1 cellular context compared by ENCODE assay signal in genomic region chr16:47143329-47143676, GRCh38.
TF ChIP-seq lines count a peak whose summit lies in the region.

No MANE protein-coding gene starts in this region.

TF ChIP-seq in SK-N-SH, 30 proteins besides CTCF, POLR2A, EP300 and RAD21 (continued from another document):
- peak; percentile 52; the same call in 1 of the 2 replicates for TF ChIP-seq MXI1 (IDR thresholded peaks at IDR 0.05; ENCODE audit: low read depth, low read length)
- peak; percentile 59 for TF ChIP-seq SMC3 (IDR thresholded peaks at IDR 0.05; ENCODE audit: low read depth, low read length)
- TF ChIP-seq, protein P1, sequence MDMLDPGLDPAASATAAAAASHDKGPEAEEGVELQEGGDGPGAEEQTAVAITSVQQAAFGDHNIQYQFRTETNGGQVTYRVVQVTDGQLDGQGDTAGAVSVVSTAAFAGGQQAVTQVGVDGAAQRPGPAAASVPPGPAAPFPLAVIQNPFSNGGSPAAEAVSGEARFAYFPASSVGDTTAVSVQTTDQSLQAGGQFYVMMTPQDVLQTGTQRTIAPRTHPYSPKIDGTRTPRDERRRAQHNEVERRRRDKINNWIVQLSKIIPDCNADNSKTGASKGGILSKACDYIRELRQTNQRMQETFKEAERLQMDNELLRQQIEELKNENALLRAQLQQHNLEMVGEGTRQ (IDR thresholded peaks at IDR 0.05; ENCODE audit: borderline replicate concordance, low read depth, low read length), result no peak
- TF ChIP-seq GABPA (IDR thresholded peaks at IDR 0.05; ENCODE audit: low read depth), result no peak
- no peak for TF ChIP-seq ZBTB33 (IDR thresholded peaks at IDR 0.05; ENCODE audit: borderline replicate concordance, low read depth)
- no peak for TF ChIP-seq RXRA (IDR thresholded peaks at IDR 0.05; ENCODE audit: borderline replicate concordance, low read depth)
- TF ChIP-seq CHD2 (IDR thresholded peaks at IDR 0.05; ENCODE audit: low read length, partially characterized antibody), result no peak
- TF ChIP-seq FOSL2 (IDR thresholded peaks at IDR 0.05; ENCODE audit: borderline replicate concordance, low read depth), result no peak
- no peak for TF ChIP-seq POLR2AphosphoS5 (IDR thresholded peaks at IDR 0.05; ENCODE audit: low read depth, low read length)
- no peak; the same call in 1 of the 2 replicates for TF ChIP-seq MAX (IDR thresholded peaks at IDR 0.05; ENCODE audit: low read depth)
- TF ChIP-seq, protein P2, sequence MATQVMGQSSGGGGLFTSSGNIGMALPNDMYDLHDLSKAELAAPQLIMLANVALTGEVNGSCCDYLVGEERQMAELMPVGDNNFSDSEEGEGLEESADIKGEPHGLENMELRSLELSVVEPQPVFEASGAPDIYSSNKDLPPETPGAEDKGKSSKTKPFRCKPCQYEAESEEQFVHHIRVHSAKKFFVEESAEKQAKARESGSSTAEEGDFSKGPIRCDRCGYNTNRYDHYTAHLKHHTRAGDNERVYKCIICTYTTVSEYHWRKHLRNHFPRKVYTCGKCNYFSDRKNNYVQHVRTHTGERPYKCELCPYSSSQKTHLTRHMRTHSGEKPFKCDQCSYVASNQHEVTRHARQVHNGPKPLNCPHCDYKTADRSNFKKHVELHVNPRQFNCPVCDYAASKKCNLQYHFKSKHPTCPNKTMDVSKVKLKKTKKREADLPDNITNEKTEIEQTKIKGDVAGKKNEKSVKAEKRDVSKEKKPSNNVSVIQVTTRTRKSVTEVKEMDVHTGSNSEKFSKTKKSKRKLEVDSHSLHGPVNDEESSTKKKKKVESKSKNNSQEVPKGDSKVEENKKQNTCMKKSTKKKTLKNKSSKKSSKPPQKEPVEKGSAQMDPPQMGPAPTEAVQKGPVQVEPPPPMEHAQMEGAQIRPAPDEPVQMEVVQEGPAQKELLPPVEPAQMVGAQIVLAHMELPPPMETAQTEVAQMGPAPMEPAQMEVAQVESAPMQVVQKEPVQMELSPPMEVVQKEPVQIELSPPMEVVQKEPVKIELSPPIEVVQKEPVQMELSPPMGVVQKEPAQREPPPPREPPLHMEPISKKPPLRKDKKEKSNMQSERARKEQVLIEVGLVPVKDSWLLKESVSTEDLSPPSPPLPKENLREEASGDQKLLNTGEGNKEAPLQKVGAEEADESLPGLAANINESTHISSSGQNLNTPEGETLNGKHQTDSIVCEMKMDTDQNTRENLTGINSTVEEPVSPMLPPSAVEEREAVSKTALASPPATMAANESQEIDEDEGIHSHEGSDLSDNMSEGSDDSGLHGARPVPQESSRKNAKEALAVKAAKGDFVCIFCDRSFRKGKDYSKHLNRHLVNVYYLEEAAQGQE (IDR thresholded peaks at IDR 0.05; ENCODE audit: low read depth, low read length), result no peak
- TF ChIP-seq ELF1 (IDR thresholded peaks at IDR 0.05), result no peak
- peak; percentile 24; the same call in 1 of the 2 replicates for TF ChIP-seq TAF1 (IDR thresholded peaks at IDR 0.05; ENCODE audit: borderline replicate concordance, low read depth, low read length)
- 0 out of 2 replicates have a peak, but pooled peaks have one; percentile 54 for TF ChIP-seq YY1 (IDR thresholded peaks at IDR 0.05; ENCODE audit: low read depth)
- no peak for TF ChIP-seq JUND (IDR thresholded peaks at IDR 0.05)
- TF ChIP-seq TCF12 (IDR thresholded peaks at IDR 0.05), result no peak
- TF ChIP-seq FOXJ3 (CRISPR knock-in tag; IDR thresholded peaks at IDR 0.05), result no peak
- no peak for TF ChIP-seq RCOR1 (IDR thresholded peaks at IDR 0.05; ENCODE audit: low read length)
- no peak for TF ChIP-seq FOXM1 (IDR thresholded peaks at IDR 0.05; ENCODE audit: low read depth)
- TF ChIP-seq, protein P3, sequence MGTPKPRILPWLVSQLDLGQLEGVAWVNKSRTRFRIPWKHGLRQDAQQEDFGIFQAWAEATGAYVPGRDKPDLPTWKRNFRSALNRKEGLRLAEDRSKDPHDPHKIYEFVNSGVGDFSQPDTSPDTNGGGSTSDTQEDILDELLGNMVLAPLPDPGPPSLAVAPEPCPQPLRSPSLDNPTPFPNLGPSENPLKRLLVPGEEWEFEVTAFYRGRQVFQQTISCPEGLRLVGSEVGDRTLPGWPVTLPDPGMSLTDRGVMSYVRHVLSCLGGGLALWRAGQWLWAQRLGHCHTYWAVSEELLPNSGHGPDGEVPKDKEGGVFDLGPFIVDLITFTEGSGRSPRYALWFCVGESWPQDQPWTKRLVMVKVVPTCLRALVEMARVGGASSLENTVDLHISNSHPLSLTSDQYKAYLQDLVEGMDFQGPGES (IDR thresholded peaks at IDR 0.05; ENCODE audit: low read depth, low read length), result no peak
- TF ChIP-seq TEAD4 (IDR thresholded peaks at IDR 0.05; ENCODE audit: borderline replicate concordance, insufficient read depth), result no peak
- no peak for TF ChIP-seq USF1 (IDR thresholded peaks at IDR 0.05; ENCODE audit: borderline replicate concordance, low read depth)
- TF ChIP-seq GATA2 (CRISPR knock-in tag; IDR thresholded peaks at IDR 0.05), result no peak
- no peak for TF ChIP-seq RFX5 (IDR thresholded peaks at IDR 0.05; ENCODE audit: low read length)
